Comparison of ENCODE assay signal across 35 cellular contexts in genomic region chr9:116095403-116095802, GRCh38. TPM values are rescaled to one million over a fixed set of nuclear protein-coding genes. Genes with fewer than 3 reads are reported as not detected.
"Had no signal": no experiment of that assay in that cellular context is flagged by ENCODE, and none has a peak within 500 bp of the region (broad histone marks: within the 10 kb centered on the region; RNA-seq: fewer than 3 reads in every experiment).

No MANE protein-coding gene starts in this region.

- H3K36me3 Mint-ChIP-seq: activated naive CD4-positive, alpha-beta T cell treated with anti-CD3 and anti-CD28 coated beads, Interleukin-2, amount 10 ng/mL, durations not matched to agents 7 days and 5 days; activated naive CD8-positive, alpha-beta T cell; T-cell had no signal

- H3K36me3 ChIP-seq: brain microvascular endothelial cell, esophagus muscularis mucosa, WERI-Rb-1 had no signal

- H3K4me3 Mint-ChIP-seq: activated B cell treated with CpG ODN at 0.5 μM for 24 hours; activated CD8-positive, alpha-beta T cell treated with anti-CD3 and anti-CD28 coated beads for 36 hours; activated naive CD4-positive, alpha-beta T cell treated with anti-CD3 and anti-CD28 coated beads, Interleukin-2, amount 10 ng/mL, durations not matched to agents 7 days and 5 days; activated naive CD8-positive, alpha-beta T cell; activated T-helper 1 cell treated with anti-CD3 and anti-CD28 coated beads, Interleukin-12 subunit alpha, Interleukin-12 subunit beta, Interleukin-2, Interleukin-4 antibody, amounts not matched to agents 30 ng/mL and 10 ng/mL and 1 ng/mL, durations not matched to agents 14 hours and 24 hours and 36 hours; central memory CD8-positive, alpha-beta T cell; dendritic cell treated with granulocyte-macrophage colony-stimulating factor and Interleukin-4, amounts not matched to agents 40 ng/mL and 50 ng/mL, for 4 days; endodermal cell; T-cell; T-helper 1 cell treated with Interleukin-12 subunit alpha and Interleukin-12 subunit beta and Interleukin-4 antibody, amounts not matched to agents 30 μg/mL and 1 μg/mL, for 36 hours had no signal

- H3K4me3 ChIP-seq: coronary artery, dorsolateral prefrontal cortex, esophagus muscularis mucosa had no signal

- DNase-seq: activated B cell treated with CpG ODN at 0.5 μM for 24 hours; activated CD4-positive, alpha-beta T cell treated with anti-CD3 and anti-CD28 coated beads for 48 hours; activated CD4-positive, alpha-beta T cell treated with anti-CD3 and anti-CD28 coated beads, Interleukin-2, amount 50 U/mL, for 1 hour; activated CD4-positive, alpha-beta T cell treated with anti-CD3 and anti-CD28 coated beads, Interleukin-2, amount 50 U/mL, for 48 hours; activated CD8-positive, alpha-beta memory T cell treated with anti-CD3 and anti-CD28 coated beads for 24 hours; activated CD8-positive, alpha-beta T cell treated with anti-CD3 and anti-CD28 coated beads for 36 hours; activated effector memory CD4-positive, alpha-beta T cell treated with anti-CD3 and anti-CD28 coated beads, Interleukin-2, amount 50 U/mL, for 16 hours; activated naive CD4-positive, alpha-beta T cell treated with anti-CD3 and anti-CD28 coated beads, Interleukin-2, amount 10 ng/mL, durations not matched to agents 7 days and 5 days; activated T-cell treated with anti-CD3 and anti-CD28 coated beads, Interleukin-2, amount 50 U/mL, for 1 hour; activated T-cell treated with anti-CD3 and anti-CD28 coated beads, Interleukin-2, amount 50 U/mL, for 48 hours; amniotic stem cell; anterior cingulate cortex; dorsolateral prefrontal cortex; effector memory CD4-positive, alpha-beta T cell; endodermal cell; erythroblast; head of caudate nucleus; SW 1271; T-cell; T1000; WERI-Rb-1 had no signal

- FAIRE-seq: astrocyte, bronchial epithelial cell, frontal cortex had no signal

- H3K27me3 ChIP-seq: brain microvascular endothelial cell, esophagus muscularis mucosa had no signal

- H3K27ac Mint-ChIP-seq: activated B cell treated with CpG ODN at 0.5 μM for 24 hours; activated CD8-positive, alpha-beta T cell treated with anti-CD3 and anti-CD28 coated beads for 36 hours; activated naive CD4-positive, alpha-beta T cell treated with anti-CD3 and anti-CD28 coated beads, Interleukin-2, amount 10 ng/mL, durations not matched to agents 7 days and 5 days; activated naive CD8-positive, alpha-beta T cell; activated T-helper 1 cell treated with anti-CD3 and anti-CD28 coated beads, Interleukin-12 subunit alpha, Interleukin-12 subunit beta, Interleukin-2, Interleukin-4 antibody, amounts not matched to agents 30 ng/mL and 10 ng/mL and 1 ng/mL, durations not matched to agents 14 hours and 24 hours and 36 hours; activated T-helper 2 cell treated with anti-CD3 and anti-CD28 coated beads, Interferon-gamma antibody, Interleukin-2, Interleukin-4, amounts not matched to agents 10 μg/mL and 5 μg/mL and 100 μg/mL, durations not matched to agents 14 hours and 24 hours and 36 hours; dendritic cell treated with granulocyte-macrophage colony-stimulating factor and Interleukin-4, amounts not matched to agents 40 ng/mL and 50 ng/mL, for 4 days; endodermal cell; T-cell; T-helper 1 cell treated with Interleukin-12 subunit alpha and Interleukin-12 subunit beta and Interleukin-4 antibody, amounts not matched to agents 30 μg/mL and 1 μg/mL, for 36 hours had no signal

- H3K27me3 Mint-ChIP-seq: activated B cell treated with CpG ODN at 0.5 μM for 24 hours; activated CD8-positive, alpha-beta T cell treated with anti-CD3 and anti-CD28 coated beads for 36 hours; activated naive CD4-positive, alpha-beta T cell treated with anti-CD3 and anti-CD28 coated beads, Interleukin-2, amount 10 ng/mL, durations not matched to agents 7 days and 5 days; central memory CD8-positive, alpha-beta T cell; dendritic cell treated with granulocyte-macrophage colony-stimulating factor and Interleukin-4, amounts not matched to agents 40 ng/mL and 50 ng/mL, for 4 days had no signal

- ATAC-seq: activated CD4-positive, CD25-positive, alpha-beta regulatory T cell treated with anti-CD3 and anti-CD28 coated beads, Interleukin-2, amount 50 U/mL, for 24 hours; activated CD8-positive, alpha-beta T cell treated with anti-CD3 and anti-CD28 coated beads for 36 hours; T-cell had no signal

- H3K9me3 ChIP-seq: esophagus muscularis mucosa had no signal

- H3K4me1 Mint-ChIP-seq: activated B cell treated with CpG ODN at 0.5 μM for 24 hours; activated naive CD4-positive, alpha-beta T cell treated with anti-CD3 and anti-CD28 coated beads, Interleukin-2, amount 10 ng/mL, durations not matched to agents 7 days and 5 days; central memory CD8-positive, alpha-beta T cell; T-cell had no signal

- H3K27ac ChIP-seq: brain microvascular endothelial cell, coronary artery, dorsolateral prefrontal cortex, esophagus muscularis mucosa, WERI-Rb-1 had no signal

- H3K4me1 ChIP-seq: esophagus muscularis mucosa had no signal

- H3K9me3 Mint-ChIP-seq: activated B cell treated with CpG ODN at 0.5 μM for 24 hours; activated naive CD4-positive, alpha-beta T cell treated with anti-CD3 and anti-CD28 coated beads, Interleukin-2, amount 10 ng/mL, durations not matched to agents 7 days and 5 days; activated T-helper 2 cell treated with anti-CD3 and anti-CD28 coated beads, Interferon-gamma antibody, Interleukin-2, Interleukin-4, amounts not matched to agents 10 μg/mL and 5 μg/mL and 100 μg/mL, durations not matched to agents 14 hours and 24 hours and 36 hours; dendritic cell treated with granulocyte-macrophage colony-stimulating factor and Interleukin-4, amounts not matched to agents 40 ng/mL and 50 ng/mL, for 4 days; T-helper 1 cell treated with Interleukin-12 subunit alpha and Interleukin-12 subunit beta and Interleukin-4 antibody, amounts not matched to agents 30 μg/mL and 1 μg/mL, for 36 hours had no signal

RNA-seq across cellular contexts. Expression of gene PAPPA, which starts 58.2 kb away (rescaled TPM):
- total RNA-seq: activated B cell treated with CpG ODN at 0.5 μM for 24 hours; activated CD8-positive, alpha-beta T cell treated with anti-CD3 and anti-CD28 coated beads for 36 hours; activated T-helper 1 cell treated with anti-CD3 and anti-CD28 coated beads, Interleukin-12 subunit alpha, Interleukin-12 subunit beta, Interleukin-2, Interleukin-4 antibody, amounts not matched to agents 30 ng/mL and 10 ng/mL and 1 ng/mL, durations not matched to agents 14 hours and 24 hours and 36 hours; activated T-helper 2 cell treated with anti-CD3 and anti-CD28 coated beads, Interferon-gamma antibody, Interleukin-2, Interleukin-4, amounts not matched to agents 10 μg/mL and 5 μg/mL and 100 μg/mL, durations not matched to agents 14 hours and 24 hours and 36 hours; T-helper 2 cell treated with Interferon-gamma antibody and Interleukin-4, amounts not matched to agents 100 ng/mL and 5 ng/mL, for 36 hours had no signal
